10 cellular contexts compared by ENCODE assay signal in genomic region chr13:95644611-95645052, GRCh38. TPM values are rescaled to one million over a fixed set of nuclear protein-coding genes. Genes with fewer than 3 reads are reported as not detected.
DNase-seq lines count a peak whose midpoint lies in the region; ATAC-seq and TF ChIP-seq lines count a peak whose summit lies in the region.
"Had no signal": no experiment of that assay in that cellular context is flagged by ENCODE, and none has a peak within 500 bp of the region (broad histone marks: within the 10 kb centered on the region; RNA-seq: fewer than 3 reads in every experiment).

TSS of gene DZIP1 (minus strand) at chr13:95644706. CDS start at chr13:95642029, 2,677 bp downstream.

- H3K27me3 Mint-ChIP-seq in activated CD4-positive, alpha-beta T cell treated with anti-CD3 and anti-CD28 coated beads for 36 hours, result peaks cover 36% of the 10 kb centered on the region
- peaks cover 5% of the 10 kb centered on the region for H3K27me3 Mint-ChIP-seq in HFFc6 (ENCODE audit: insufficient read depth)
- H3K27me3 Mint-ChIP-seq in activated naive CD8-positive, alpha-beta T cell treated with anti-CD3 and anti-CD28 coated beads for 36 hours, result peaks cover 45% of the 10 kb centered on the region

- POLR2A ChIA-PET in activated CD4-positive, alpha-beta T cell treated with anti-CD3 and anti-CD28 coated beads for 36 hours (lab: Charles Lee), result no interaction called here

- peaks cover 15% of the 10 kb centered on the region for H3K4me1 ChIP-seq in neuron (ENCODE audit: insufficient read depth, low read length)

- no peaks in the 10 kb centered on the region for H3K36me3 Mint-ChIP-seq in activated CD4-positive, alpha-beta T cell treated with anti-CD3 and anti-CD28 coated beads for 36 hours (ENCODE audit: low read depth)
- H3K36me3 Mint-ChIP-seq in HFFc6 (ENCODE audit: low read depth), result peaks cover 14% of the 10 kb centered on the region
- H3K36me3 Mint-ChIP-seq in activated naive CD8-positive, alpha-beta T cell treated with anti-CD3 and anti-CD28 coated beads for 36 hours, result no peaks in the 10 kb centered on the region

- H2AFZ ChIP-seq in neuron (ENCODE audit: low read depth, low read length), result peak within 1 kb of the TSS; percentile 75

- DNase-seq in activated CD4-positive, alpha-beta T cell treated with anti-CD3 and anti-CD28 coated beads for 36 hours, result peak; percentile 61
- DNase-seq in activated CD4-positive, alpha-beta T cell treated with anti-CD3 and anti-CD28 coated beads for 1 hour, result no peak
- peak; percentile 81 for DNase-seq in HFFc6
- peak; percentile 89 for DNase-seq in NCI-H345 (lab: John Stamatoyannopoulos, UW)
- DNase-seq in activated naive CD8-positive, alpha-beta T cell treated with anti-CD3 and anti-CD28 coated beads for 36 hours, result peak; percentile 57
- DNase-seq in Right ventricle myocardium inferior (ENCODE audit: missing footprints), result peak; percentile 90
- no peak for DNase-seq in stimulated activated naive CD4-positive, alpha-beta T cell (lab: John Stamatoyannopoulos, UW)
- DNase-seq: DND-41 had no signal

- CTCF ChIA-PET in activated CD4-positive, alpha-beta T cell treated with anti-CD3 and anti-CD28 coated beads for 36 hours (lab: Charles Lee), result interaction anchor here (0.9 to 2.2 kb wide), 3 partner anchors 10 to 189 kb away, joined by 3 to 9 read pairs (median 4); no protein-coding TSS in a partner anchor

- peaks cover 9% of the 10 kb centered on the region for H3K9me3 ChIP-seq in neuron (ENCODE audit: low read length)

- peak; percentile 84 for ATAC-seq in activated CD4-positive, alpha-beta T cell treated with anti-CD3 and anti-CD28 coated beads for 36 hours
- peak; percentile 92 for ATAC-seq in Right ventricle myocardium inferior

- peaks cover 3% of the 10 kb centered on the region for H3K4me1 Mint-ChIP-seq in activated CD4-positive, alpha-beta T cell treated with anti-CD3 and anti-CD28 coated beads for 36 hours
- H3K4me1 Mint-ChIP-seq in HFFc6 (ENCODE audit: low read depth), result peaks cover 43% of the 10 kb centered on the region
- peaks cover 5% of the 10 kb centered on the region for H3K4me1 Mint-ChIP-seq in activated naive CD8-positive, alpha-beta T cell treated with anti-CD3 and anti-CD28 coated beads for 36 hours

- H3K4me3 Mint-ChIP-seq in activated CD4-positive, alpha-beta T cell treated with anti-CD3 and anti-CD28 coated beads for 36 hours, result peak within 1 kb of the TSS; percentile 61
- peak within 1 kb of the TSS; percentile 91 for H3K4me3 Mint-ChIP-seq in HFFc6
- H3K4me3 Mint-ChIP-seq in activated naive CD8-positive, alpha-beta T cell treated with anti-CD3 and anti-CD28 coated beads for 36 hours, result peak within 1 kb of the TSS; percentile 70

- H3K27me3 ChIP-seq in neuron (ENCODE audit: insufficient read depth, low read length), result no peaks in the 10 kb centered on the region

- H3K27ac Mint-ChIP-seq in activated CD4-positive, alpha-beta T cell treated with anti-CD3 and anti-CD28 coated beads for 36 hours, result no peak within 1 kb of the TSS
- H3K27ac Mint-ChIP-seq in HFFc6, result peak within 1 kb of the TSS; percentile 88
- H3K27ac Mint-ChIP-seq in activated naive CD8-positive, alpha-beta T cell treated with anti-CD3 and anti-CD28 coated beads for 36 hours, result no peak within 1 kb of the TSS

- H3K36me3 ChIP-seq in neuron (ENCODE audit: insufficient read depth, low read length), result peaks cover 19% of the 10 kb centered on the region

- H3K4me3 ChIP-seq in neuron (ENCODE audit: low read length), result peak within 1 kb of the TSS; percentile 54

- no peaks in the 10 kb centered on the region for H3K9me3 Mint-ChIP-seq in activated CD4-positive, alpha-beta T cell treated with anti-CD3 and anti-CD28 coated beads for 36 hours (ENCODE audit: low read depth)
- no peaks in the 10 kb centered on the region for H3K9me3 Mint-ChIP-seq in HFFc6
- no peaks in the 10 kb centered on the region for H3K9me3 Mint-ChIP-seq in activated naive CD8-positive, alpha-beta T cell treated with anti-CD3 and anti-CD28 coated beads for 36 hours

- intact Hi-C loops in activated CD4-positive, alpha-beta T cell treated with anti-CD3 and anti-CD28 coated beads for 36 hours (cut with DNase I, micrococcal nuclease), result no loop called here
- intact Hi-C loops in Right ventricle myocardium inferior (cut with DNase I), result no loop called here

- no peak for TF ChIP-seq CTCF in HFFc6 (IDR thresholded peaks at IDR 0.05)

RNA-seq across cellular contexts. Expression of gene DZIP1, which starts in this region (rescaled TPM):
- under 1 TPM; 0.33 to 0.39 TPM for total RNA-seq in activated CD4-positive, alpha-beta T cell treated with anti-CD3 and anti-CD28 coated beads for 36 hours
- 10 to 100 TPM; 39.3 to 43.8 (median 42.0) TPM for total RNA-seq in HFFc6 (2021; fragmentation: NEBNext Ultra II Directional; extraction: Animal tissue kit (Norgen Biotek cat#: 25700))
- total RNA-seq in activated naive CD8-positive, alpha-beta T cell treated with anti-CD3 and anti-CD28 coated beads for 36 hours, result 1 to 10 TPM in 1 of 2 experiments, under 1 TPM in 1; 0.36 to 1.1 TPM
- 4.7 TPM for total RNA-seq in Right ventricle myocardium inferior
- total RNA-seq: mononuclear cell had no signal

Comparison
In these comparisons a context has a peak if more than half of its experiments do, and no peak if none do; other contexts are left out.
1. Peak in DNase-seq and ATAC-seq in activated CD4-positive, alpha-beta T cell treated with anti-CD3 and anti-CD28 coated beads for 36 hours; RNA of the gene not detected or under 1 TPM.
2. DNase-seq: peak in HFFc6 (single experiment), NCI-H345 (single experiment), activated naive CD8-positive, alpha-beta T cell treated with anti-CD3 and anti-CD28 coated beads for 36 hours (single experiment) and Right ventricle myocardium inferior (single experiment); none in activated CD4-positive, alpha-beta T cell treated with anti-CD3 and anti-CD28 coated beads for 1 hour (single experiment) and stimulated activated naive CD4-positive, alpha-beta T cell (0 of 6).
3. Peak in every context shown above with its lines, with median percentiles within 50 percentile points of each other: H3K4me3 Mint-ChIP-seq.